ENCODE assay signal across 1 cellular context in the genomic region with DNA sequence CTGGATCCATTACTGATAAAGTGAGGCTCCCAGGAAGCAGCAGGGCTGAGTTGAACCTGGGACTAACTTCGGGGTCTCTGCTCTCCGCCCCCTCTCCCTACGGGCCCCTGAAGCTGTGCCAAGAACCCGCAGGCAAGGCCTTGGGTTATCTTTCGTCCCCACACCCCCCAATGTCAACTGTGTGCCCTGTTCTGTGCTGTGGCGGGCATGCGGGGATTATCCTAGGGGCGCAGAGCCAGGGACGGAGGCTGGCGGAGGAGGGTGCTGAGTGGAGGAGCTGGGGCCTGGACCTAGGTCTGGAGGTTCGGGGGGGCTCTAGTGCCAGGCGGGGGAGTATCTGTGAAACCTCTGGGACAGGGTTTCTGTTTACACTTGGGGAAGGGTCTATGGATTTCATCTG.
TF ChIP-seq lines count a peak whose summit lies in the region.

No MANE protein-coding gene starts in this region.

TF ChIP-seq in WTC11, 78 proteins besides CTCF, POLR2A, EP300 and RAD21:
- TF ChIP-seq RELA (CRISPR knock-in tag; IDR thresholded peaks at IDR 0.05; ENCODE audit: borderline replicate concordance), result no peak
